9 cellular contexts compared by ENCODE assay signal in the genomic region with DNA sequence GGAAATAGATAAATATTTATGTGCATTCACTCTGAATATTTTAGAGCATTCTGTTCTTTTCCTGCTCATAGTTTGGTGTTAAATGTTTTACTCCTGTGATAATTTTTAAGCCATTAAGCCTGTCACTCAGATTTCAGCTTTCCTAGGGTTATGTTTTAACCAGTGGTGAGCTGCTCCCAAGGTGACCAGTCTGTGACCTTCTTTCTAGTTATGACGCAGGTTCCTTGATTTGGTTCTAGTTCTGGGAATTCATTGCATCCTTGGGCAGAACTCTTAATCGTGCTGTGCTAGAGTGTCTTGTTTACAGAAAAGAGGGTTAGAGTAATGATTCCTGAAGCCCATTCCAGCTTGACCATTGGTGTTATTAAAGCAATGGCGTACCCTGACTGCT. TPM values are rescaled to one million over a fixed set of nuclear protein-coding genes. Genes with fewer than 3 reads are reported as not detected.
DNase-seq lines count a peak whose midpoint lies in the region; ATAC-seq, FAIRE-seq and TF ChIP-seq lines count a peak whose summit lies in the region.
"Had no signal": no experiment of that assay in that cellular context is flagged by ENCODE, and none has a peak within 500 bp of the region (broad histone marks: within the 10 kb centered on the region; RNA-seq: fewer than 3 reads in every experiment).

No MANE protein-coding gene starts in this region.

- POLR2A ChIA-PET in SK-N-SH (lab: Yijun Ruan, JAX) = no interaction called here

- no peak for TF ChIP-seq EP300 in SK-N-SH (IDR thresholded peaks at IDR 0.05; ENCODE audit: borderline replicate concordance in 1 of 2, low read depth in 1 of 2, low read length in 1 of 2)

- no peaks in the 10 kb centered on the region for H3K9me2 ChIP-seq in SK-N-SH

- H3K4me3 ChIP-seq in SK-N-SH (ENCODE audit: low read depth in 2 of 2, low read length in 1 of 2) = no peak overlapping the region
- H3K4me3 ChIP-seq in astrocyte of the cerebellum (ENCODE audit: low read depth, low read length) = peak overlapping the region; percentile 98
- peak overlapping the region; percentile 98 to 100 for H3K4me3 ChIP-seq in kidney (ENCODE audit: low read length in 2 of 2)
- peak overlapping the region; percentile 77 to 99 (median 98) for H3K4me3 ChIP-seq in subcutaneous abdominal adipose tissue (ENCODE audit: low read depth in 1 of 5, low read length in 5 of 5)

- H3K9ac ChIP-seq in SK-N-SH (no peak overlapping the region), kidney (ENCODE audit: low read length in 2 of 2) (peak overlapping the region in 1 of 2 donors; percentile 100), subcutaneous abdominal adipose tissue (ENCODE audit: low read length in 5 of 5) (peak overlapping the region; percentile 91 to 99 (median 96))

- H3K27me3 ChIP-seq in SK-N-SH (ENCODE audit: insufficient read depth) = no peaks in the 10 kb centered on the region
- no peaks in the 10 kb centered on the region for H3K27me3 ChIP-seq in subcutaneous abdominal adipose tissue (ENCODE audit: control insufficient read depth in 5 of 5, insufficient read depth in 4 of 5, low read length in 5 of 5)

- H3F3A ChIP-seq in SK-N-SH (replicated peaks; ENCODE audit: insufficient read depth) = peaks cover 3% of the 10 kb centered on the region

- H3K9me3 ChIP-seq in SK-N-SH = no peaks in the 10 kb centered on the region
- H3K9me3 ChIP-seq in kidney (ENCODE audit: control insufficient read depth in 1 of 2, low read length in 2 of 2) = no peaks in the 10 kb centered on the region
- H3K9me3 ChIP-seq in subcutaneous abdominal adipose tissue (ENCODE audit: control insufficient read depth in 5 of 5, low read length in 5 of 5) = no peaks in the 10 kb centered on the region

- H3K27ac Mint-ChIP-seq in activated naive CD4-positive, alpha-beta T cell treated with anti-CD3 and anti-CD28 coated beads, Interleukin-2, amount 50 U/mL, for 72 hours = peak overlapping the region in 1 of 2 donors; percentile 95

- H4K20me1 ChIP-seq in SK-N-SH (ENCODE audit: insufficient read depth) = peaks cover 7% of the 10 kb centered on the region; the same call in 1 of the 2 replicates

- in situ Hi-C loops in astrocyte of the cerebellum (cut with HindIII; ENCODE audit: low sequenced_read_pairs) = no loop called here

- ATAC-seq in SK-N-SH treated with all-trans-retinoic acid at 6 μM for 48 hours (no peak), GM21528 (IDR thresholded peaks at IDR 0.05; ENCODE audit: low FRiP score, unreplicated experiment) (no peak)
- ATAC-seq in activated naive CD4-positive, alpha-beta T cell treated with anti-CD3 and anti-CD28 coated beads, Interleukin-2, amount 50 U/mL, for 72 hours = no peak

- CTCF ChIA-PET in SK-N-SH (lab: Yijun Ruan, JAX) = interaction anchor here (1.0 to 1.1 kb wide), 4 partner anchors 20 to 347 kb away, joined by 3 to 4 read pairs (median 4); no protein-coding TSS in a partner anchor

- intact Hi-C loops in kidney (cut with DNase I) = no loop called here

- no peaks in the 10 kb centered on the region for H3K9me3 Mint-ChIP-seq in activated naive CD4-positive, alpha-beta T cell treated with anti-CD3 and anti-CD28 coated beads, Interleukin-2, amount 50 U/mL, for 72 hours

- no peak overlapping the region for H3K27ac ChIP-seq in SK-N-SH (ENCODE audit: low read depth in 2 of 2, low read length in 1 of 2)
- peak overlapping the region; percentile 99 to 100 for H3K27ac ChIP-seq in kidney (ENCODE audit: low read depth in 2 of 2, low read length in 2 of 2)
- peak overlapping the region; percentile 99 for H3K27ac ChIP-seq in subcutaneous abdominal adipose tissue (ENCODE audit: low read depth, low read length)
- H3K27ac ChIP-seq: 22Rv1 had no signal

- no peaks in the 10 kb centered on the region for H3K79me2 ChIP-seq in SK-N-SH (ENCODE audit: insufficient read depth)

- H3K36me3 ChIP-seq in SK-N-SH (replicated peaks in 1 of 2; ENCODE audit: control insufficient read depth in 1 of 2, insufficient read depth in 2 of 2, low read length in 1 of 2) (no peaks in the 10 kb centered on the region), kidney (ENCODE audit: control insufficient read depth in 1 of 2, insufficient read depth in 2 of 2, low read length in 2 of 2) (peaks cover 5 to 16% of the 10 kb centered on the region in 2 donors), subcutaneous abdominal adipose tissue (ENCODE audit: control insufficient read depth in 5 of 5, insufficient read depth in 5 of 5, low read length in 5 of 5) (peaks cover 2 to 16% (median 9%) of the 10 kb centered on the region in 5 donors)

- TF ChIP-seq CTCF in SK-N-SH (IDR thresholded peaks at IDR 0.05) (no peak), astrocyte of the cerebellum (IDR thresholded peaks at IDR 0.05; ENCODE audit: low read depth, low read length, missing control alignments) (no peak), kidney (IDR thresholded peaks at IDR 0.05; ENCODE audit: borderline replicate concordance, extremely low read depth, insufficient read depth) (no peak)

- FAIRE-seq in kidney (lab: Jason Lieb, UNC) = peak; percentile 85

- H3K36me3 Mint-ChIP-seq in activated naive CD4-positive, alpha-beta T cell treated with anti-CD3 and anti-CD28 coated beads, Interleukin-2, amount 50 U/mL, for 72 hours = no peaks in the 10 kb centered on the region

- H3K4me2 ChIP-seq in SK-N-SH = peak overlapping the region; percentile 88

- WGBS in SK-N-SH (ENCODE audit: low lambda C conversion rate) = 91% methylated on average over 3 of the region's 3 CpGs

- H3K4me1 ChIP-seq in SK-N-SH (ENCODE audit: control insufficient read depth in 1 of 2, insufficient read depth in 2 of 2, low read depth in 1 of 2, low read length in 1 of 2) = no peaks in the 10 kb centered on the region; a peak in 1 of 4 replicates
- H3K4me1 ChIP-seq in kidney (ENCODE audit: control insufficient read depth in 1 of 2, insufficient read depth in 1 of 2, low read depth in 1 of 2, low read length in 2 of 2) = peaks cover 0 to 6% of the 10 kb centered on the region in 2 donors
- peaks cover 1 to 36% (median 24%) of the 10 kb centered on the region in 5 donors for H3K4me1 ChIP-seq in subcutaneous abdominal adipose tissue (ENCODE audit: control insufficient read depth in 5 of 5, insufficient read depth in 5 of 5, low read length in 5 of 5)

- TF ChIP-seq RAD21 in SK-N-SH (IDR thresholded peaks at IDR 0.05; ENCODE audit: low read length) = no peak

- H2AFZ ChIP-seq in SK-N-SH (ENCODE audit: low read depth) = no peak overlapping the region

- DNase-seq in SK-N-SH (no peak), astrocyte of the cerebellum (ENCODE audit: low read depth) (no peak), kidney (no peak), NCI-H82 (lab: John Stamatoyannopoulos, UW) (no peak)
- no peak for DNase-seq in activated naive CD4-positive, alpha-beta T cell treated with anti-CD3 and anti-CD28 coated beads, Interleukin-2, amount 50 U/mL, for 72 hours (ENCODE audit: low spot score in 2 of 2)

TF ChIP-seq in SK-N-SH, 30 proteins besides CTCF, POLR2A, EP300 and RAD21 (continues in another document):
- no peak for TF ChIP-seq MEF2A (IDR thresholded peaks at IDR 0.05; ENCODE audit: borderline replicate concordance, low read depth)
- no peak for TF ChIP-seq MXI1 (IDR thresholded peaks at IDR 0.05; ENCODE audit: low read depth, low read length)
- no peak for TF ChIP-seq RCOR1 (IDR thresholded peaks at IDR 0.05; ENCODE audit: low read length)
- TF ChIP-seq, protein P1, sequence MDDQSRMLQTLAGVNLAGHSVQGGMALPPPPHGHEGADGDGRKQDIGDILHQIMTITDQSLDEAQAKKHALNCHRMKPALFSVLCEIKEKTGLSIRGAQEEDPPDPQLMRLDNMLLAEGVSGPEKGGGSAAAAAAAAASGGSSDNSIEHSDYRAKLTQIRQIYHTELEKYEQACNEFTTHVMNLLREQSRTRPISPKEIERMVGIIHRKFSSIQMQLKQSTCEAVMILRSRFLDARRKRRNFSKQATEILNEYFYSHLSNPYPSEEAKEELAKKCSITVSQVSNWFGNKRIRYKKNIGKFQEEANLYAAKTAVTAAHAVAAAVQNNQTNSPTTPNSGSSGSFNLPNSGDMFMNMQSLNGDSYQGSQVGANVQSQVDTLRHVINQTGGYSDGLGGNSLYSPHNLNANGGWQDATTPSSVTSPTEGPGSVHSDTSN (IDR thresholded peaks at IDR 0.05) = no peak
- no peak for TF ChIP-seq CHD2 (IDR thresholded peaks at IDR 0.05; ENCODE audit: low read length, partially characterized antibody)

TF ChIP-seq in SK-N-SH treated with all-trans-retinoic acid at 6 μM for 48 hours, 23 proteins besides CTCF, POLR2A, EP300 and RAD21:
- no peak for TF ChIP-seq ARNTL (CRISPR knock-in tag; IDR thresholded peaks at IDR 0.05; ENCODE audit: borderline replicate concordance, low read depth)

RNA-seq across cellular contexts. Expression of a gene that starts 2.2 kb away (rescaled TPM):
- polyA plus RNA-seq in SK-N-SH (2012; rRNA removed) = 9.2 and 14.3 TPM in 2 replicates
- 12.7 and 14.1 TPM in 2 replicates for polyA plus RNA-seq in SK-N-SH (2012; cell fraction: cytosol; rRNA removed)
- polyA plus RNA-seq in SK-N-SH (2012; cell fraction: nucleus; rRNA removed) = 13.4 and 16.8 TPM in 2 replicates
- total RNA-seq in kidney = 142 TPM
- polyA plus RNA-seq in kidney (ENCODE audit: insufficient read depth, low read depth, low replicate concordance) = 454 TPM
- total RNA-seq in activated naive CD4-positive, alpha-beta T cell treated with anti-CD3 and anti-CD28 coated beads, Interleukin-2, amount 50 U/mL, for 72 hours = 10 to 100 TPM in 1 of 2 donors, 1 to 10 TPM in 1; 3.6 to 11.0 TPM

RNA-seq across cellular contexts. Expression of a gene that starts 36.0 kb away (rescaled TPM):
- polyA plus RNA-seq in SK-N-SH (2012; rRNA removed) (not detected in 2 replicates), kidney (ENCODE audit: insufficient read depth, low read depth, low replicate concordance) (292 TPM)
- not detected in 2 replicates for polyA plus RNA-seq in SK-N-SH (2012; cell fraction: cytosol; rRNA removed)
- not detected in 2 replicates for polyA plus RNA-seq in SK-N-SH (2012; cell fraction: nucleus; rRNA removed)
- 25.7 TPM for total RNA-seq in kidney
- not detected for total RNA-seq in activated naive CD4-positive, alpha-beta T cell treated with anti-CD3 and anti-CD28 coated beads, Interleukin-2, amount 50 U/mL, for 72 hours

RNA-seq across cellular contexts. Expression of a gene that starts 42.9 kb away (rescaled TPM):
- polyA plus RNA-seq in SK-N-SH (2012; rRNA removed) (not detected in 2 replicates), kidney (ENCODE audit: insufficient read depth, low read depth, low replicate concordance) (11.5 TPM)
- polyA plus RNA-seq in SK-N-SH (2012; cell fraction: cytosol; rRNA removed) = not detected in 2 replicates
- not detected in 2 replicates for polyA plus RNA-seq in SK-N-SH (2012; cell fraction: nucleus; rRNA removed)
- 6.7 TPM for total RNA-seq in kidney
- total RNA-seq in activated naive CD4-positive, alpha-beta T cell treated with anti-CD3 and anti-CD28 coated beads, Interleukin-2, amount 50 U/mL, for 72 hours = not detected

Comparison
In these comparisons a context has a peak if more than half of its experiments do, and no peak if none do; other contexts are left out.
1. H3K27ac ChIP-seq: peak in kidney (2 of 2) and subcutaneous abdominal adipose tissue (single experiment); none in SK-N-SH (0 of 2).
2. H3K4me3 ChIP-seq: peak in astrocyte of the cerebellum (single experiment), kidney (2 of 2) and subcutaneous abdominal adipose tissue (5 of 5); none in SK-N-SH (0 of 2).
3. RNA of a gene that starts 2.2 kb away (total RNA-seq): 142 TPM in kidney (single experiment); 3.6 to 11.0 TPM in activated naive CD4-positive, alpha-beta T cell treated with anti-CD3 and anti-CD28 coated beads, Interleukin-2, amount 50 U/mL, for 72 hours; every median in the first group is over 10 times any median in the second.
4. RNA of a gene that starts 36.0 kb away (total RNA-seq): 25.7 TPM in kidney (single experiment); not detected in activated naive CD4-positive, alpha-beta T cell treated with anti-CD3 and anti-CD28 coated beads, Interleukin-2, amount 50 U/mL, for 72 hours; every median in the first group is over 10 times any median in the second.